In the genomic region with DNA sequence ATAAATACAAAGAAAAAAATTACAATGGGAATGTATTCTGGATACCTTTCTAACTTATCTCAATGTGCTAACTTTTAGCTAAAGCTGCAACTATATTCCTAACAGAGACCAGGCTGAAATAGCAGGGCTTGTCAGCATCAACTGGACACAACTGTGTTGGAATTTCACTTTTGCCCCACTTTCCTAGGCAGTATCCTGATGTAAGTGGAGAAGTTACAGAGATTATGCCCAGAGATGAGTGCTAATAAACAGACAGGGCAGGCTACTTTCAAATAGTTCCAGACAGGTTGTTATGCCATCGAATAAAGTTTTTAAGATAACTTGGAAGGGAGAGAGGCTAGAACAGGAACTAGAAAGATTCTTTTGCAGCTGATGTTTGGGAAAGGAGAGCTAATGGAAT, we compare ENCODE assay signal across 23 cellular contexts.
"Had no signal": no experiment of that assay in that cellular context is flagged by ENCODE, and none has a peak within 500 bp of the region (broad histone marks: within the 10 kb centered on the region; RNA-seq: fewer than 3 reads in every experiment).

No MANE protein-coding gene starts in this region.

- H3K36me3 Mint-ChIP-seq: activated naive CD8-positive, alpha-beta T cell; natural killer cell had no signal

- DNase-seq: activated B cell treated with CpG ODN at 0.5 μM for 24 hours; activated CD4-positive, alpha-beta T cell treated with anti-CD3 and anti-CD28 coated beads for 36 hours; activated CD4-positive, alpha-beta T cell treated with anti-CD3 and anti-CD28 coated beads, Interleukin-2, amount 50 U/mL, for 48 hours; activated CD8-positive, alpha-beta memory T cell treated with anti-CD3 and anti-CD28 coated beads, Interleukin-2, amount 50 U/mL, for 48 hours; activated naive CD4-positive, alpha-beta T cell; activated T-cell treated with anti-CD3 and anti-CD28 coated beads, Interleukin-2, amount 50 U/mL, for 4 hours; amniotic stem cell; dermis blood vessel endothelial cell; effector CD8-positive, alpha-beta T cell; foreskin keratinocyte; natural killer cell; ovary; stimulated activated CD4-positive, alpha-beta T cell treated with anti-CD3 and anti-CD28 coated beads, Interleukin-12 subunit alpha, Interleukin-12 subunit beta, amount 100 ng/mL, for 4 hours; stomach; T1000; uterus had no signal

- H3K4me1 ChIP-seq: foreskin keratinocyte, prostate gland, suprapubic skin, uterus had no signal

- H3K4me1 Mint-ChIP-seq: activated B cell treated with CpG ODN at 0.5 μM for 24 hours; activated CD4-positive, alpha-beta T cell treated with anti-CD3 and anti-CD28 coated beads for 36 hours had no signal

- H3K36me3 ChIP-seq: ovary, prostate gland, stomach, suprapubic skin, tibial nerve, uterus had no signal

- H3K9me3 Mint-ChIP-seq: activated B cell treated with CpG ODN at 0.5 μM for 24 hours; activated T-helper 2 cell treated with anti-CD3 and anti-CD28 coated beads, Interferon-gamma antibody, Interleukin-2, Interleukin-4, amounts not matched to agents 10 μg/mL and 5 μg/mL and 100 μg/mL, durations not matched to agents 14 hours and 24 hours and 36 hours; natural killer cell had no signal

- H3K4me3 ChIP-seq: ovary, prostate gland, stomach, suprapubic skin, tibial nerve, uterus had no signal

- H3K27ac ChIP-seq: foreskin keratinocyte, ovary, prostate gland, stomach, suprapubic skin, tibial nerve had no signal

- ATAC-seq: activated CD4-positive, alpha-beta T cell treated with anti-CD3 and anti-CD28 coated beads for 36 hours; activated T-cell treated with anti-CD3 and anti-CD28 coated beads, Interleukin-2, amount 50 U/mL, for 4 hours; esophagus mucosa; foreskin keratinocyte; left lobe of liver; natural killer cell had no signal

- H3K9me3 ChIP-seq: ovary, prostate gland, stomach, suprapubic skin, tibial nerve, uterus had no signal

- H3K27me3 Mint-ChIP-seq: activated B cell treated with CpG ODN at 0.5 μM for 24 hours; activated naive CD8-positive, alpha-beta T cell had no signal

- H3K27ac Mint-ChIP-seq: activated B cell treated with CpG ODN at 0.5 μM for 24 hours; activated CD4-positive, alpha-beta T cell treated with anti-CD3 and anti-CD28 coated beads for 36 hours; activated naive CD8-positive, alpha-beta T cell; activated T-helper 2 cell treated with anti-CD3 and anti-CD28 coated beads, Interferon-gamma antibody, Interleukin-2, Interleukin-4, amounts not matched to agents 10 μg/mL and 5 μg/mL and 100 μg/mL, durations not matched to agents 14 hours and 24 hours and 36 hours; natural killer cell had no signal

- H3K27me3 ChIP-seq: foreskin keratinocyte, ovary, stomach, suprapubic skin, tibial nerve, uterus had no signal

- H3K4me3 Mint-ChIP-seq: activated B cell treated with CpG ODN at 0.5 μM for 24 hours; activated CD4-positive, alpha-beta T cell treated with anti-CD3 and anti-CD28 coated beads for 36 hours; activated naive CD8-positive, alpha-beta T cell; activated T-cell treated with anti-CD3 and anti-CD28 coated beads, Interleukin-2, amount 50 U/mL, for 4 hours; natural killer cell had no signal
